8 cellular contexts compared by ENCODE assay signal in genomic region chr2:233418761-233419625, GRCh38.
DNase-seq lines count a peak whose midpoint lies in the region; ATAC-seq, FAIRE-seq and TF ChIP-seq lines count a peak whose summit lies in the region.

No MANE protein-coding gene starts in this region.

- H3K27ac ChIP-seq in OCI-LY7 (ENCODE audit: low read depth, low read length, poor library complexity, severe bottlenecking): peak overlapping the region; percentile 69
- H3K27ac ChIP-seq in GM12878 (ENCODE audit: control insufficient read depth, insufficient read depth): peak overlapping the region; percentile 95

- intact Hi-C loops in OCI-LY7 (cut with micrococcal nuclease; ENCODE audit: unreplicated experiment): loop anchor here (1.0 to 2.0 kb wide), 4 partner anchors 15 to 64 kb away; no protein-coding TSS in a partner anchor
- intact Hi-C loops in GM12878 (cut with micrococcal nuclease; ENCODE audit: unreplicated experiment): no loop called here

- ATAC-seq in GM21723 (IDR thresholded peaks at IDR 0.05; ENCODE audit: unreplicated experiment) (peak; percentile 45), GM12878 (peak; percentile 81)

- no peaks in the 10 kb centered on the region for H3K9me3 ChIP-seq in OCI-LY7 (ENCODE audit: low read length)
- no peaks in the 10 kb centered on the region; the same call in 2 of the 3 replicates for H3K9me3 ChIP-seq in GM12878 (replicated peaks; ENCODE audit: control insufficient read depth, insufficient read depth, low read length)

- H4K20me1 ChIP-seq in OCI-LY7 (ENCODE audit: insufficient read depth, low read length) (0 out of 2 replicates have a peak, but pooled peaks cover 6% of the 10 kb centered on the region), GM12878 (ENCODE audit: control insufficient read depth, insufficient read depth) (no peaks in the 10 kb centered on the region)

- SMC1A ChIA-PET in GM12878 (lab: Charles Lee; ENCODE audit: uncharacterized antibody, unreplicated experiment): interaction anchor here (0.7 to 6.7 kb wide), 13 partner anchors 10 to 112 kb away, joined by 3 to 66 read pairs (median 6); no protein-coding TSS in a partner anchor

- RAD21 ChIA-PET in GM12878 (lab: Charles Lee; ENCODE audit: unreplicated experiment): interaction anchor here (0.6 to 6.3 kb wide), 7 partner anchors 13 to 276 kb away, joined by 3 to 28 read pairs (median 4); partner anchors contain the start of genes DGKD and USP40

- no peak for TF ChIP-seq CTCF in OCI-LY7 (conservative IDR thresholded peaks at IDR 0.05; ENCODE audit: low read length)
- no peak for TF ChIP-seq CTCF in GM12878 (IDR thresholded peaks at IDR 0.05 in 2 of 3, conservative IDR thresholded peaks at IDR 0.05 in 1 of 3; ENCODE audit: control insufficient read depth in 2 of 3, extremely low read depth in 1 of 3, insufficient read depth in 1 of 3, low read depth in 3 of 3, low read length in 3 of 3)

- TF ChIP-seq POLR2A in GM12878 (IDR thresholded peaks at IDR 0.05; ENCODE audit: low read depth, low read length): 0 out of 2 replicates have a peak, but pooled peaks have one; percentile 15

- no peaks in the 10 kb centered on the region for H3K27me3 ChIP-seq in GM12878 (replicated peaks in 1 of 2; ENCODE audit: control insufficient read depth in 2 of 2, insufficient read depth in 2 of 2, low read length in 1 of 2)

- POLR2A ChIA-PET in OCI-LY7 (lab: Charles Lee): interaction anchor here (0.6 to 4.5 kb wide), 12 partner anchors 9 to 102 kb away, joined by 3 to 23 read pairs (median 4); no protein-coding TSS in a partner anchor
- POLR2A ChIA-PET in GM12878 (lab: Charles Lee): interaction anchor here (0.5 to 2.6 kb wide), 4 partner anchors 9 to 98 kb away, joined by 3 to 7 read pairs (median 6); no protein-coding TSS in a partner anchor

- H3K36me3 ChIP-seq in OCI-LY7 (ENCODE audit: insufficient read depth, low read length): peaks cover 17% of the 10 kb centered on the region; the same call in 1 of the 2 replicates
- H3K36me3 ChIP-seq in GM12878 (ENCODE audit: control insufficient read depth in 2 of 2, insufficient read depth in 2 of 2, low read length in 1 of 2): 0 out of 4 replicates have a peak, but pooled peaks cover 0 to 16% of the 10 kb centered on the region in 2 experiments

- H3K4me2 ChIP-seq in OCI-LY7 (ENCODE audit: low read length) (peak overlapping the region; percentile 75), GM12878 (ENCODE audit: control insufficient read depth, insufficient read depth) (peak overlapping the region; percentile 99)

- in situ Hi-C loops in GM12878 (cut with MboI): no loop called here

- H2AFZ ChIP-seq in OCI-LY7 (ENCODE audit: low read length) (no peak overlapping the region; the same call in 1 of the 2 replicates), GM12878 (ENCODE audit: control insufficient read depth, low read depth, low read length) (peak overlapping the region; percentile 64)

- FAIRE-seq in GM12878 (lab: Jason Lieb, UNC): peak; percentile 66

- H3K79me2 ChIP-seq in OCI-LY7 (ENCODE audit: insufficient read depth, low read depth, low read length) (peaks cover 45% of the 10 kb centered on the region), GM12878 (ENCODE audit: control insufficient read depth, insufficient read depth, low read length) (peaks cover 51% of the 10 kb centered on the region)

- H3K4me3 ChIP-seq in OCI-LY7 (ENCODE audit: low read depth, low read length, poor library complexity, severe bottlenecking) (peak overlapping the region; percentile 61), GM12878 (peak overlapping the region; percentile 74)

- CTCF ChIA-PET in OCI-LY7 (lab: Charles Lee; ENCODE audit: unreplicated experiment) (interaction anchor here (0.5 to 1.2 kb wide), 6 partner anchors 15 to 851 kb away, joined by 3 to 4 read pairs (median 3); no protein-coding TSS in a partner anchor), GM12878 (lab: Yijun Ruan, JAX) (interaction anchor here (0.6 to 15.3 kb wide), 8 partner anchors 7 to 807 kb away, joined by 3 to 135 read pairs (median 4); no protein-coding TSS in a partner anchor)

- H3K9ac ChIP-seq in GM12878 (ENCODE audit: control insufficient read depth, insufficient read depth, low read length): peak overlapping the region; percentile 69

- peak; percentile 60 for DNase-seq in DMS153 treated with DMSO at 0.1 percent for 48 hours (lab: John Stamatoyannopoulos, UW; ENCODE audit: unreplicated experiment)
- DNase-seq in OCI-LY7 (ENCODE audit: low spot score): peak; percentile 85
- peak; percentile 62 for DNase-seq in GM12878 (ENCODE audit: low read depth, low spot score)
- peak; percentile 43 for DNase-seq in mucosa of gallbladder (ENCODE audit: low spot score)
- DNase-seq in NCI-H748 (lab: John Stamatoyannopoulos, UW; ENCODE audit: unreplicated experiment): no peak
- no peak for DNase-seq in NCI-H2196 (lab: John Stamatoyannopoulos, UW; ENCODE audit: unreplicated experiment)
- no peak for DNase-seq in NCI-H187 treated with DMSO at 0.1 percent for 48 hours (lab: John Stamatoyannopoulos, UW)

- H3K4me1 ChIP-seq in OCI-LY7 (ENCODE audit: insufficient read depth, low read length, poor library complexity, severe bottlenecking) (peaks cover 72% of the 10 kb centered on the region), GM12878 (ENCODE audit: control insufficient read depth, insufficient read depth, low read length) (peaks cover 68% of the 10 kb centered on the region)

- TF ChIP-seq RAD21 in GM12878 (IDR thresholded peaks at IDR 0.05; ENCODE audit: insufficient read depth, low read depth, low read length): no peak

- H3K9me2 ChIP-seq in OCI-LY7 (ENCODE audit: insufficient read depth, low read length): no peaks in the 10 kb centered on the region

- peak in 1 of 2 experiments; percentile 66; a peak in 1 of 4 replicates for TF ChIP-seq EP300 in GM12878 (IDR thresholded peaks at IDR 0.05; ENCODE audit: borderline replicate concordance in 1 of 2, control insufficient read depth in 1 of 2, low read depth in 2 of 2, low read length in 2 of 2)

- WGBS in GM12878 (ENCODE audit: insufficient coverage, insufficient replicate concordance, low lambda C conversion rate, missing lambda C conversion rate): 3% methylated on average over 19 of the region's 19 CpGs

- BruUV-seq in OCI-LY7 (replicated peaks; lab: Mats Ljungman, UMichigan) (no TSS peak), GM12878 (replicated peaks; lab: Mats Ljungman, UMichigan) (no TSS peak)

TF ChIP-seq in GM12878, 131 proteins besides CTCF, POLR2A, EP300 and RAD21 (continues in another document):
- no peak for TF ChIP-seq E4F1 (IDR thresholded peaks at IDR 0.05; ENCODE audit: borderline replicate concordance, partially characterized antibody)
- no peak for TF ChIP-seq BMI1 (IDR thresholded peaks at IDR 0.05; ENCODE audit: borderline replicate concordance)
- TF ChIP-seq SKIL (IDR thresholded peaks at IDR 0.05; ENCODE audit: low read depth, poor library complexity, severe bottlenecking): no peak
- TF ChIP-seq NFYA (IDR thresholded peaks at IDR 0.05; ENCODE audit: borderline replicate concordance, low read depth, low read length): no peak
- 0 out of 2 replicates have a peak, but pooled peaks have one; percentile 39 for TF ChIP-seq NKRF (conservative IDR thresholded peaks at IDR 0.05)
- peak; percentile 9; the same call in 1 of the 2 replicates for TF ChIP-seq CHD2 (IDR thresholded peaks at IDR 0.05; ENCODE audit: borderline replicate concordance, low read depth, low read length)

Comparison
In these comparisons a context has a peak if more than half of its experiments do, and no peak if none do; other contexts are left out.
1. DNase-seq: peak in DMS153 treated with DMSO at 0.1 percent for 48 hours (single experiment), OCI-LY7 (single experiment), GM12878 (single experiment) and mucosa of gallbladder (single experiment); none in NCI-H748 (single experiment), NCI-H2196 (single experiment) and NCI-H187 treated with DMSO at 0.1 percent for 48 hours (single experiment).